Comparison of ENCODE assay signal across 8 cellular contexts in genomic region chr5:107671742-107672211, GRCh38.
A peak's percentile ranks its signal among the peaks of the same experiment; 100 is the strongest.
DNase-seq lines count a peak whose midpoint lies in the region; ATAC-seq and TF ChIP-seq lines count a peak whose summit lies in the region.

No MANE protein-coding gene starts in this region.

- no peaks in the 10 kb centered on the region for H3K9me3 ChIP-seq in effector memory CD4-positive, alpha-beta T cell (ENCODE audit: control insufficient read depth, low read length)
- H3K9me3 ChIP-seq in mucosa of stomach (ENCODE audit: control insufficient read depth, low read length), result no peaks in the 10 kb centered on the region

- no peak overlapping the region for H3K27ac ChIP-seq in effector memory CD4-positive, alpha-beta T cell (ENCODE audit: insufficient read depth, low read length, poor library complexity, severe bottlenecking)

- peak overlapping the region; percentile 46 for H3K9ac ChIP-seq in mucosa of stomach (ENCODE audit: low read length)

- H3K4me3 ChIP-seq in effector memory CD4-positive, alpha-beta T cell (ENCODE audit: insufficient read depth, low read depth, low read length, poor library complexity, severe bottlenecking), result peak overlapping the region; percentile 45
- H3K4me3 ChIP-seq in mucosa of stomach (ENCODE audit: low read length), result peak overlapping the region; percentile 78

- DNase-seq in GM03348 (ENCODE audit: low spot score) (peak; percentile 50), HuH-7 (ENCODE audit: low spot score) (peak; percentile 53), SHP77 (lab: John Stamatoyannopoulos, UW) (peak; percentile 63 to 65)
- no peak for DNase-seq in effector memory CD4-positive, alpha-beta T cell

- no peak for TF ChIP-seq POLR2A in GM18505 (IDR thresholded peaks at IDR 0.05; ENCODE audit: borderline replicate concordance, extremely low read depth, insufficient read depth, insufficient read length)

- H3K36me3 ChIP-seq in effector memory CD4-positive, alpha-beta T cell (ENCODE audit: control insufficient read depth, insufficient read depth, low read length), result no peaks in the 10 kb centered on the region
- H3K36me3 ChIP-seq in mucosa of stomach (ENCODE audit: control insufficient read depth, insufficient read depth, low read length), result no peaks in the 10 kb centered on the region

- peaks cover 29% of the 10 kb centered on the region for H3K27me3 ChIP-seq in effector memory CD4-positive, alpha-beta T cell (replicated peaks; ENCODE audit: control insufficient read depth, insufficient read depth, low read length, poor library complexity, severe bottlenecking)
- H3K27me3 ChIP-seq in mucosa of stomach (ENCODE audit: control insufficient read depth, insufficient read depth, low read length), result peaks cover 4% of the 10 kb centered on the region

- no peak for ATAC-seq in activated CD4-positive, CD25-positive, alpha-beta regulatory T cell treated with anti-CD3 and anti-CD28 coated beads, Interleukin-2, amount 50 U/mL, for 24 hours
- ATAC-seq in GM18505 (IDR thresholded peaks at IDR 0.05; ENCODE audit: unreplicated experiment), result no peak
- ATAC-seq in HG03354 (IDR thresholded peaks at IDR 0.05; ENCODE audit: poor library complexity, severe bottlenecking, unreplicated experiment), result no peak

- H3K4me1 ChIP-seq in effector memory CD4-positive, alpha-beta T cell (ENCODE audit: control insufficient read depth, insufficient read depth, low read length, poor library complexity, severe bottlenecking), result peaks cover 36% of the 10 kb centered on the region
- peaks cover 6% of the 10 kb centered on the region for H3K4me1 ChIP-seq in mucosa of stomach (ENCODE audit: control insufficient read depth, insufficient read depth, low read length)

Comparison
In these comparisons a context has a peak if more than half of its experiments do, and no peak if none do; other contexts are left out.
1. DNase-seq: peak in GM03348 (single experiment), HuH-7 (single experiment) and SHP77 (2 of 2); none in effector memory CD4-positive, alpha-beta T cell (0 of 3).